9 cellular contexts compared by ENCODE assay signal in genomic region chr17:20072692-20072992, GRCh38.
DNase-seq lines count a peak whose midpoint lies in the region; ATAC-seq lines count a peak whose summit lies in the region.
"Had no signal": no experiment of that assay in that cellular context is flagged by ENCODE, and none has a peak within 500 bp of the region (broad histone marks: within the 10 kb centered on the region; RNA-seq: fewer than 3 reads in every experiment).

No MANE protein-coding gene starts in this region.

- no peaks in the 10 kb centered on the region for H3K9me3 ChIP-seq in BLaER1

- peak overlapping the region; percentile 87 for H3K4me2 ChIP-seq in BLaER1

- H3K9ac ChIP-seq in BLaER1: peak overlapping the region; percentile 75; the same call in 1 of the 2 replicates

- ATAC-seq in GM21619 (IDR thresholded peaks at IDR 0.05; ENCODE audit: unreplicated experiment) (no peak), GM21717 (IDR thresholded peaks at IDR 0.05; ENCODE audit: unreplicated experiment) (no peak)

- no peaks in the 10 kb centered on the region for H4K20me1 ChIP-seq in BLaER1

- H3K27ac ChIP-seq in BLaER1 (peak overlapping the region; percentile 77), cingulate gyrus (ENCODE audit: low read depth, low read length) (peak overlapping the region; percentile 84)

- H3K4me3 ChIP-seq in BLaER1: peak overlapping the region; percentile 62; the same call in 1 of the 2 replicates

- peaks cover 48% of the 10 kb centered on the region for H3K4me1 ChIP-seq in BLaER1

- peak; percentile 56 for DNase-seq in Ammon's horn (ENCODE audit: low spot score)
- DNase-seq in NCI-H1694 treated with DMSO at 0.1 percent for 48 hours (lab: John Stamatoyannopoulos, UW): peak; percentile 87
- DNase-seq in NCI-H146 treated with DMSO at 0.1 percent for 48 hours (lab: John Stamatoyannopoulos, UW; ENCODE audit: unreplicated experiment): no peak
- DNase-seq: foreskin fibroblast, H9 had no signal

- no peaks in the 10 kb centered on the region for H3K36me3 ChIP-seq in BLaER1

- H3K27me3 ChIP-seq in BLaER1: no peaks in the 10 kb centered on the region
